In genomic region chr19:44807162-44807561, GRCh38 we compare ENCODE assay signal across 11 cellular contexts. TPM values are rescaled to one million over a fixed set of nuclear protein-coding genes. Genes with fewer than 3 reads are reported as not detected.
DNase-seq lines count a peak whose midpoint lies in the region; ATAC-seq, FAIRE-seq and TF ChIP-seq lines count a peak whose summit lies in the region.
"Had no signal": no experiment of that assay in that cellular context is flagged by ENCODE, and none has a peak within 500 bp of the region (broad histone marks: within the 10 kb centered on the region; RNA-seq: fewer than 3 reads in every experiment).

No MANE protein-coding gene starts in this region.

- H3K27me3 Mint-ChIP-seq in T-helper 2 cell treated with Interferon-gamma antibody and Interleukin-4, amounts not matched to agents 5 μg/mL and 100 μg/mL, for 36 hours (ENCODE audit: low read depth), result peaks cover 19% of the 10 kb centered on the region
- peaks cover 17% of the 10 kb centered on the region for H3K27me3 Mint-ChIP-seq in activated CD4-positive, alpha-beta memory T cell treated with anti-CD3 and anti-CD28 coated beads for 36 hours

- no peaks in the 10 kb centered on the region for H3K4me1 Mint-ChIP-seq in T-helper 2 cell treated with Interferon-gamma antibody and Interleukin-4, amounts not matched to agents 5 μg/mL and 100 μg/mL, for 36 hours (ENCODE audit: low read depth)
- peaks cover 3% of the 10 kb centered on the region for H3K4me1 Mint-ChIP-seq in activated CD4-positive, alpha-beta memory T cell treated with anti-CD3 and anti-CD28 coated beads for 36 hours (ENCODE audit: low read depth)

- TF ChIP-seq CTCF in cardiac muscle cell (IDR thresholded peaks at IDR 0.05; ENCODE audit: low read depth, low read length) (no peak), Panc1 (IDR thresholded peaks at IDR 0.05) (no peak), kidney (IDR thresholded peaks at IDR 0.05; ENCODE audit: borderline replicate concordance, extremely low read depth, insufficient read depth) (no peak)

- intact Hi-C loops in left ventricle myocardium superior (cut with micrococcal nuclease), result no loop called here
- intact Hi-C loops in Panc1 (cut with micrococcal nuclease; ENCODE audit: unreplicated experiment), result no loop called here
- intact Hi-C loops in kidney (cut with DNase I), result no loop called here
- intact Hi-C loops in activated CD4-positive, alpha-beta memory T cell treated with anti-CD3 and anti-CD28 coated beads for 36 hours (cut with micrococcal nuclease), result no loop called here

- in situ Hi-C loops in Panc1 (cut with HindIII; ENCODE audit: low pct_unique_long_range_greater_than_20kb, low sequenced_read_pairs), result no loop called here

- no peaks in the 10 kb centered on the region for H3K36me3 Mint-ChIP-seq in T-helper 2 cell treated with Interferon-gamma antibody and Interleukin-4, amounts not matched to agents 5 μg/mL and 100 μg/mL, for 36 hours (ENCODE audit: low read depth)
- no peaks in the 10 kb centered on the region for H3K36me3 Mint-ChIP-seq in activated CD4-positive, alpha-beta memory T cell treated with anti-CD3 and anti-CD28 coated beads for 36 hours

- BruUV-seq in Panc1 (replicated peaks; lab: Mats Ljungman, UMichigan), result no TSS peak

- H3K36me3 ChIP-seq in cardiac muscle cell (no peaks in the 10 kb centered on the region), Panc1 (ENCODE audit: control insufficient read depth, insufficient read depth, low read length) (no peaks in the 10 kb centered on the region), kidney (ENCODE audit: control insufficient read depth in 1 of 2, insufficient read depth in 2 of 2, low read length in 2 of 2) (peaks cover 0 to 4% of the 10 kb centered on the region in 2 donors)

- H3K27ac Mint-ChIP-seq in T-helper 2 cell treated with Interferon-gamma antibody and Interleukin-4, amounts not matched to agents 5 μg/mL and 100 μg/mL, for 36 hours, result no peak overlapping the region
- H3K27ac Mint-ChIP-seq in activated CD4-positive, alpha-beta memory T cell treated with anti-CD3 and anti-CD28 coated beads for 36 hours, result no peak overlapping the region

- ATAC-seq in left ventricle myocardium superior (no peak), Panc1 (peak; percentile 33; the same call in 1 of the 2 replicates), GM21723 (IDR thresholded peaks at IDR 0.05; ENCODE audit: unreplicated experiment) (no peak)
- ATAC-seq: activated CD4-positive, CD25-positive, alpha-beta regulatory T cell treated with anti-CD3 and anti-CD28 coated beads, Interleukin-2, amount 50 U/mL, for 24 hours had no signal

- H3K27me3 ChIP-seq in cardiac muscle cell (no peaks in the 10 kb centered on the region), Panc1 (ENCODE audit: control insufficient read depth, insufficient read depth, low read length) (no peaks in the 10 kb centered on the region)

- H3K27ac ChIP-seq in cardiac muscle cell (peak overlapping the region; percentile 77), Panc1 (ENCODE audit: low read length) (peak overlapping the region; percentile 26), kidney (ENCODE audit: low read depth in 2 of 2, low read length in 2 of 2) (peak overlapping the region; percentile 96 to 98)

- peaks cover 22% of the 10 kb centered on the region for H3K4me1 ChIP-seq in cardiac muscle cell (ENCODE audit: low read depth)
- peaks cover 13% of the 10 kb centered on the region for H3K4me1 ChIP-seq in Panc1 (ENCODE audit: control insufficient read depth, insufficient read depth, low read length)
- H3K4me1 ChIP-seq in kidney (ENCODE audit: control insufficient read depth in 1 of 2, insufficient read depth in 1 of 2, low read depth in 1 of 2, low read length in 2 of 2), result peaks cover 13 to 30% of the 10 kb centered on the region in 2 donors

- peak overlapping the region in 1 of 2 donors; percentile 53 for H3K9ac ChIP-seq in kidney (ENCODE audit: low read length in 2 of 2)

- POLR2A ChIA-PET in Panc1 (lab: Charles Lee), result no interaction called here
- POLR2A ChIA-PET in activated CD4-positive, alpha-beta memory T cell treated with anti-CD3 and anti-CD28 coated beads for 36 hours (lab: Charles Lee), result no interaction called here

- H3K4me3 Mint-ChIP-seq in T-helper 2 cell treated with Interferon-gamma antibody and Interleukin-4, amounts not matched to agents 5 μg/mL and 100 μg/mL, for 36 hours, result no peak overlapping the region
- no peak overlapping the region for H3K4me3 Mint-ChIP-seq in activated CD4-positive, alpha-beta memory T cell treated with anti-CD3 and anti-CD28 coated beads for 36 hours

- CTCF ChIA-PET in Panc1 (lab: Charles Lee), result interaction anchor here (0.6 to 1.4 kb wide), 4 partner anchors 10 to 83 kb away, joined by 3 to 12 read pairs (median 4); partner anchors contain the start of gene NECTIN2
- CTCF ChIA-PET in activated CD4-positive, alpha-beta memory T cell treated with anti-CD3 and anti-CD28 coated beads for 36 hours (lab: Charles Lee), result interaction anchor here (1.2 to 1.5 kb wide), 4 partner anchors 23 to 83 kb away, joined by 3 to 8 read pairs (median 4); no protein-coding TSS in a partner anchor

- DNase-seq in cardiac muscle cell (ENCODE audit: low read depth in 1 of 2, low spot score in 1 of 2) (no peak), left ventricle myocardium superior (no peak), Panc1 (ENCODE audit: low read depth, low spot score) (no peak), kidney (no peak), urothelium cell line (ENCODE audit: low spot score) (peak; percentile 76)
- no peak for DNase-seq in T-helper 2 cell treated with Interferon-gamma antibody and Interleukin-4, amounts not matched to agents 5 μg/mL and 100 μg/mL, for 36 hours (ENCODE audit: low spot score)
- no peak for DNase-seq in activated CD4-positive, alpha-beta memory T cell treated with anti-CD3 and anti-CD28 coated beads for 36 hours
- DNase-seq: activated naive CD4-positive, alpha-beta T cell treated with anti-CD3 and anti-CD28 coated beads, Interleukin-2, amount 50 U/mL, for 16 hours; NCI-H524 had no signal

- FAIRE-seq in kidney (lab: Jason Lieb, UNC), result no peak
- FAIRE-seq in urothelium cell line (lab: Jason Lieb, UNC), result no peak

- H3K9me3 ChIP-seq in cardiac muscle cell (ENCODE audit: low read depth) (no peaks in the 10 kb centered on the region), Panc1 (ENCODE audit: control insufficient read depth, insufficient read depth, low read depth, low read length) (no peaks in the 10 kb centered on the region), kidney (ENCODE audit: control insufficient read depth in 1 of 2, low read length in 2 of 2) (no peaks in the 10 kb centered on the region)

- H3K9me3 Mint-ChIP-seq in T-helper 2 cell treated with Interferon-gamma antibody and Interleukin-4, amounts not matched to agents 5 μg/mL and 100 μg/mL, for 36 hours, result no peaks in the 10 kb centered on the region
- peaks cover 4% of the 10 kb centered on the region for H3K9me3 Mint-ChIP-seq in activated CD4-positive, alpha-beta memory T cell treated with anti-CD3 and anti-CD28 coated beads for 36 hours

- H3K4me3 ChIP-seq in cardiac muscle cell (no peak overlapping the region), Panc1 (ENCODE audit: low read depth in 2 of 2, low read length in 2 of 2) (no peak overlapping the region), kidney (ENCODE audit: low read length in 2 of 2) (no peak overlapping the region)

RNA-seq across cellular contexts. Expression of gene BCAM, which starts 1.7 kb away (rescaled TPM):
- 338 TPM in 2 replicates for total RNA-seq in cardiac muscle cell
- 41.4 and 56.1 TPM in 2 replicates for polyA plus RNA-seq in cardiac muscle cell
- total RNA-seq in left ventricle myocardium superior, result 85.5 TPM
- total RNA-seq in Panc1 (2021; ENCODE audit: unreplicated experiment), result 21.5 TPM
- polyA plus RNA-seq in Panc1 (2012; ENCODE audit: insufficient read length), result 85.2 TPM
- 748 TPM for total RNA-seq in kidney
- polyA plus RNA-seq in kidney (ENCODE audit: insufficient read depth, low read depth, low replicate concordance), result 671 TPM
- total RNA-seq in activated CD4-positive, alpha-beta memory T cell treated with anti-CD3 and anti-CD28 coated beads for 36 hours, result not detected

RNA-seq across cellular contexts. Expression of gene CBLC, which starts 29.5 kb away (rescaled TPM):
- total RNA-seq in cardiac muscle cell, result not detected in 2 replicates
- 0.11 TPM in 1 of 2 replicates, not detected in the other for polyA plus RNA-seq in cardiac muscle cell
- total RNA-seq in left ventricle myocardium superior, result not detected
- 0.80 TPM for total RNA-seq in Panc1 (2021; ENCODE audit: unreplicated experiment)
- 2.3 TPM for polyA plus RNA-seq in Panc1 (2012; ENCODE audit: insufficient read length)
- total RNA-seq in kidney, result 11.5 TPM
- polyA plus RNA-seq in kidney (ENCODE audit: insufficient read depth, low read depth, low replicate concordance), result 8.2 TPM
- total RNA-seq in activated CD4-positive, alpha-beta memory T cell treated with anti-CD3 and anti-CD28 coated beads for 36 hours, result not detected

RNA-seq across cellular contexts. Expression of gene NECTIN2, which starts 38.9 kb away (rescaled TPM):
- 135 and 144 TPM in 2 replicates for total RNA-seq in cardiac muscle cell
- polyA plus RNA-seq in cardiac muscle cell, result 155 and 156 TPM in 2 replicates
- total RNA-seq in left ventricle myocardium superior, result 35.4 TPM
- 104 TPM for total RNA-seq in Panc1 (2021; ENCODE audit: unreplicated experiment)
- 180 TPM for polyA plus RNA-seq in Panc1 (2012; ENCODE audit: insufficient read length)
- 110 TPM for total RNA-seq in kidney
- 111 TPM for polyA plus RNA-seq in kidney (ENCODE audit: insufficient read depth, low read depth, low replicate concordance)
- total RNA-seq in activated CD4-positive, alpha-beta memory T cell treated with anti-CD3 and anti-CD28 coated beads for 36 hours, result 1 to 10 TPM in 1 of 2 experiments, under 1 TPM in 1; 0.71 to 1.9 TPM

RNA-seq across cellular contexts. Expression of gene BCL3, which starts 58.7 kb away (rescaled TPM):
- total RNA-seq in cardiac muscle cell (10.5 and 12.4 TPM in 2 replicates), left ventricle myocardium superior (14.5 TPM), Panc1 (2021; ENCODE audit: unreplicated experiment) (48.5 TPM), kidney (86.8 TPM)
- polyA plus RNA-seq in cardiac muscle cell (15.3 and 19.5 TPM in 2 replicates), kidney (ENCODE audit: insufficient read depth, low read depth, low replicate concordance) (23.2 TPM)
- 80.9 TPM for polyA plus RNA-seq in Panc1 (2012; ENCODE audit: insufficient read length)
- total RNA-seq in activated CD4-positive, alpha-beta memory T cell treated with anti-CD3 and anti-CD28 coated beads for 36 hours, result 10 to 100 TPM; 75.0 to 79.6 TPM

Comparison
In these comparisons a context has a peak if more than half of its experiments do, and no peak if none do; other contexts are left out.
1. H3K27ac ChIP-seq: peak in every context shown above with its lines; median percentile 97 in kidney; 77 in cardiac muscle cell; 26 in Panc1.
2. RNA of gene BCAM, which starts 1.7 kb away (total RNA-seq): 748 TPM in kidney (single experiment), 338 TPM in cardiac muscle cell, 85.5 TPM in left ventricle myocardium superior (single experiment) and 21.5 TPM in Panc1 (single experiment); not detected in activated CD4-positive, alpha-beta memory T cell treated with anti-CD3 and anti-CD28 coated beads for 36 hours; every median in the first group is over 10 times any median in the second.
3. RNA of gene NECTIN2, which starts 38.9 kb away (total RNA-seq): 135 to 144 TPM in cardiac muscle cell, 110 TPM in kidney (single experiment), 104 TPM in Panc1 (single experiment) and 35.4 TPM in left ventricle myocardium superior (single experiment); 0.71 to 1.9 TPM in activated CD4-positive, alpha-beta memory T cell treated with anti-CD3 and anti-CD28 coated beads for 36 hours; every median in the first group is over 10 times any median in the second.